30 cellular contexts compared by ENCODE assay signal in genomic region chr11:82719316-82719715, GRCh38. TPM values are rescaled to one million over a fixed set of nuclear protein-coding genes. Genes with fewer than 3 reads are reported as not detected.
DNase-seq lines count a peak whose midpoint lies in the region.
"Had no signal": no experiment of that assay in that cellular context is flagged by ENCODE, and none has a peak within 500 bp of the region (broad histone marks: within the 10 kb centered on the region; RNA-seq: fewer than 3 reads in every experiment).

No MANE protein-coding gene starts in this region.

- DNase-seq in NCI-H446 (lab: John Stamatoyannopoulos, UW) = peak; percentile 62 to 94
- DNase-seq in substantia nigra (lab: John Stamatoyannopoulos, UW) = peak in 32 of 49 donors; percentile 11 to 77 (median 38)
- no peak for DNase-seq in effector CD8-positive, alpha-beta T cell (lab: John Stamatoyannopoulos, UW)
- no peak for DNase-seq in mucosa of gallbladder (ENCODE audit: low spot score)
- no peak for DNase-seq in activated CD4-positive, alpha-beta T cell treated with anti-CD3 and anti-CD28 coated beads for 1 hour
- DNase-seq: activated CD8-positive, alpha-beta memory T cell treated with anti-CD3 and anti-CD28 coated beads, Interleukin-2, amount 50 U/mL, for 4 hours; activated effector memory CD4-positive, alpha-beta T cell treated with Interleukin-2 at 50 U/mL for 16 hours; activated naive CD8-positive, alpha-beta T cell treated with anti-CD3 and anti-CD28 coated beads, Interleukin-2, amount 10 ng/mL, durations not matched to agents 7 days and 5 days; brain microvascular endothelial cell; CD8-positive, alpha-beta T cell; colonic mucosa; DMS53; endodermal cell; esophagus squamous epithelium; GF-D8; GM23248; kidney; NCI-H2081 treated with DMSO at 0.1 percent for 48 hours; NCI-H345; retina; spleen; stimulated activated CD4-positive, alpha-beta T cell treated with anti-CD3 and anti-CD28 coated beads, Interleukin-2, amount 100 ng/mL, for 48 hours; thyroid gland had no signal

- no peaks in the 10 kb centered on the region for H3K27me3 ChIP-seq in layer of hippocampus (ENCODE audit: control insufficient read depth, insufficient read depth, low read length)
- H3K27me3 ChIP-seq: brain microvascular endothelial cell, colonic mucosa, esophagus squamous epithelium, thyroid gland had no signal

- H3K27ac ChIP-seq in angular gyrus (ENCODE audit: low read depth, low read length) (peak overlapping the region; percentile 90), layer of hippocampus (ENCODE audit: low read depth, low read length) (peak overlapping the region; percentile 80), substantia nigra (ENCODE audit: low read depth, low read length, poor library complexity, severe bottlenecking) (peak overlapping the region; percentile 92)
- H3K27ac ChIP-seq: brain microvascular endothelial cell, colonic mucosa, GM23248, spleen, thyroid gland had no signal

RNA-seq across cellular contexts. Expression of gene FAM181B, which starts 14.3 kb away (rescaled TPM):
- 0.81 TPM for total RNA-seq in mucosa of gallbladder
- total RNA-seq: activated naive CD8-positive, alpha-beta T cell treated with anti-CD3 and anti-CD28 coated beads, Interleukin-2, amount 10 ng/mL, durations not matched to agents 7 days and 5 days; CD8-positive, alpha-beta T cell; GM23248; HT1080; K562; lung microvascular endothelial cell; MCF 10A; OCI-LY7 had no signal

Comparison
In these comparisons a context has a peak if more than half of its experiments do, and no peak if none do; other contexts are left out.
1. DNase-seq: peak in NCI-H446 (2 of 2) and substantia nigra (32 of 49); none in effector CD8-positive, alpha-beta T cell (single experiment), mucosa of gallbladder (single experiment) and activated CD4-positive, alpha-beta T cell treated with anti-CD3 and anti-CD28 coated beads for 1 hour (single experiment).
2. Peak in every context shown above with its lines, with median percentiles within 50 percentile points of each other: H3K27ac ChIP-seq.